ENCODE assay signal across 1 cellular context in genomic region chr1:244860914-244861610, GRCh38.
A peak's percentile ranks its signal among the peaks of the same experiment; 100 is the strongest.
TF ChIP-seq lines count a peak whose summit lies in the region.

No MANE protein-coding gene starts in this region.

TF ChIP-seq in GM12878, 131 proteins besides CTCF, POLR2A, EP300 and RAD21:
- no peak for TF ChIP-seq IRF4 (IDR thresholded peaks at IDR 0.05; ENCODE audit: low read depth, low read length)
- TF ChIP-seq POLR2AphosphoS5 (IDR thresholded peaks at IDR 0.05; ENCODE audit: low read length), result 0 out of 2 replicates have a peak, but pooled peaks have one; percentile 49
- TF ChIP-seq ZNF622 (IDR thresholded peaks at IDR 0.05), result no peak
